7 cellular contexts compared by ENCODE assay signal in genomic region chr1:143971924-143972700, GRCh38.
DNase-seq lines count a peak whose midpoint lies in the region; ATAC-seq lines count a peak whose summit lies in the region.
"Not testable (repeated sequence)": the region's sequence is repeated elsewhere in the genome, so short reads cannot be mapped to it uniquely, and the experiment has no call there.

FAM72C (minus strand) TSS chr1:143971986; CDS start chr1:143971141, 845 bp downstream.

- H3K36me3 Mint-ChIP-seq in activated naive CD8-positive, alpha-beta T cell treated with anti-CD3 and anti-CD28 coated beads, Interleukin-2, amount 50 U/mL, for 24 hours (ENCODE audit: low read depth); memory B cell: not testable (repeated sequence)

- H3K27ac Mint-ChIP-seq in activated naive CD8-positive, alpha-beta T cell treated with anti-CD3 and anti-CD28 coated beads, Interleukin-2, amount 50 U/mL, for 24 hours; memory B cell: not testable (repeated sequence)

- ATAC-seq in GM18907 (IDR thresholded peaks at IDR 0.05; ENCODE audit: unreplicated experiment) (peak; percentile 88), GM21515 (IDR thresholded peaks at IDR 0.05; ENCODE audit: unreplicated experiment) (peak; percentile 80), HG02870 (IDR thresholded peaks at IDR 0.05; ENCODE audit: unreplicated experiment) (peak; percentile 82), HG03342 (IDR thresholded peaks at IDR 0.05; ENCODE audit: unreplicated experiment) (peak; percentile 79), SK-N-SH treated with all-trans-retinoic acid at 6 μM for 48 hours (peak; percentile 83), memory B cell (ENCODE audit: low read depth) (peak; percentile 76)
- peak; percentile 87 for ATAC-seq in activated naive CD8-positive, alpha-beta T cell treated with anti-CD3 and anti-CD28 coated beads, Interleukin-2, amount 50 U/mL, for 24 hours

- H3K27me3 Mint-ChIP-seq in activated naive CD8-positive, alpha-beta T cell treated with anti-CD3 and anti-CD28 coated beads, Interleukin-2, amount 50 U/mL, for 24 hours; memory B cell: not testable (repeated sequence)

- not testable (repeated sequence) for H3K4me1 Mint-ChIP-seq in activated naive CD8-positive, alpha-beta T cell treated with anti-CD3 and anti-CD28 coated beads, Interleukin-2, amount 50 U/mL, for 24 hours; memory B cell

- DNase-seq in activated naive CD8-positive, alpha-beta T cell treated with anti-CD3 and anti-CD28 coated beads, Interleukin-2, amount 50 U/mL, for 24 hours; memory B cell (ENCODE audit: low spot score in 2 of 2): not testable (repeated sequence)

- H3K4me3 Mint-ChIP-seq in activated naive CD8-positive, alpha-beta T cell treated with anti-CD3 and anti-CD28 coated beads, Interleukin-2, amount 50 U/mL, for 24 hours; memory B cell: not testable (repeated sequence)

- not testable (repeated sequence) for H3K9me3 Mint-ChIP-seq in activated naive CD8-positive, alpha-beta T cell treated with anti-CD3 and anti-CD28 coated beads, Interleukin-2, amount 50 U/mL, for 24 hours; memory B cell
